In genomic region chr17:48100591-48101011, GRCh38 we compare ENCODE assay signal across 8 cellular contexts. TPM values are rescaled to one million over a fixed set of nuclear protein-coding genes. Genes with fewer than 3 reads are reported as not detected.
A peak's percentile ranks its signal among the peaks of the same experiment; 100 is the strongest.
DNase-seq lines count a peak whose midpoint lies in the region; ATAC-seq and TF ChIP-seq lines count a peak whose summit lies in the region.

No MANE protein-coding gene starts in this region.

- H3K4me1 ChIP-seq in H9 (ENCODE audit: insufficient read depth, low read length) (no peaks in the 10 kb centered on the region), mammary epithelial cell (ENCODE audit: insufficient read depth, low read length) (peaks cover 6% of the 10 kb centered on the region)

- no peaks in the 10 kb centered on the region for H3K9me3 ChIP-seq in H9 (ENCODE audit: control insufficient read depth, low read depth, low read length)
- H3K9me3 ChIP-seq in mammary epithelial cell (replicated peaks; ENCODE audit: insufficient read depth, low read length), result no peaks in the 10 kb centered on the region

- no peak for TF ChIP-seq CTCF in C4-2B (conservative IDR thresholded peaks at IDR 0.05)
- TF ChIP-seq CTCF in H9 (conservative IDR thresholded peaks at IDR 0.05), result no peak
- TF ChIP-seq CTCF in mammary epithelial cell (conservative IDR thresholded peaks at IDR 0.05 in 1 of 2, IDR thresholded peaks at IDR 0.05 in 1 of 2; ENCODE audit: extremely low read depth in 1 of 2, insufficient read depth in 1 of 2, low read depth in 1 of 2, low read length in 2 of 2), result no peak
- TF ChIP-seq CTCF in kidney epithelial cell (IDR thresholded peaks at IDR 0.05; ENCODE audit: insufficient read depth, low read length, poor library complexity, severe bottlenecking), result no peak

- H3K9ac ChIP-seq in H9 (ENCODE audit: extremely low read depth, insufficient read length, low read length) (peak overlapping the region; percentile 88), mammary epithelial cell (ENCODE audit: insufficient read depth, low read length) (peak overlapping the region; percentile 79)

- peaks cover 11% of the 10 kb centered on the region for H3K79me1 ChIP-seq in H9 (ENCODE audit: insufficient read depth, low read depth, low read length, poor library complexity, severe bottlenecking)

- H4K20me1 ChIP-seq in H9 (ENCODE audit: control insufficient read depth, insufficient read depth, insufficient read length) (no peaks in the 10 kb centered on the region), mammary epithelial cell (ENCODE audit: insufficient read depth, low read length) (no peaks in the 10 kb centered on the region)

- peak overlapping the region; percentile 96 for H3K27ac ChIP-seq in C4-2B
- H3K27ac ChIP-seq in H9 (ENCODE audit: insufficient read length, low read depth, low read length), result peak overlapping the region; percentile 57
- H3K27ac ChIP-seq in mammary epithelial cell (ENCODE audit: insufficient read depth, low read depth, low read length), result peak overlapping the region; percentile 78

- H3K14ac ChIP-seq in H9 (ENCODE audit: insufficient read depth, low read length), result peak overlapping the region; percentile 85

- peak; percentile 90 for DNase-seq in H9
- peak; percentile 73 for DNase-seq in NCI-H748 treated with DMSO at 0.1 percent for 48 hours (lab: John Stamatoyannopoulos, UW)
- peak; percentile 66 for DNase-seq in mammary epithelial cell
- DNase-seq in kidney epithelial cell (ENCODE audit: low read depth), result no peak
- no peak for DNase-seq in stimulated activated naive B cell treated with anti-CD40 and anti-IgM and Interleukin-4, amounts not matched to agents 10 μg/mL and 1 μg/mL and 100 μg/mL, for 72 hours
- no peak for DNase-seq in NAMALWA (ENCODE audit: low spot score)

- no CpG with 5 or more reads among the region's 23 CpGs for WGBS in H9 (ENCODE audit: extremely low coverage, insufficient read length, low lambda C conversion rate)
- 0% methylated on average over 8 of the region's 23 CpGs for WGBS in mammary epithelial cell (ENCODE audit: low coverage, missing lambda C conversion rate)

- peaks cover 6 to 14% of the 10 kb centered on the region in 2 experiments for H3K4me1 Mint-ChIP-seq in H9
- H3K4me1 Mint-ChIP-seq in stimulated activated naive B cell treated with anti-CD40 and anti-IgM and Interleukin-4, amounts not matched to agents 10 μg/mL and 1 μg/mL and 100 μg/mL, for 72 hours, result peaks cover 19 to 74% of the 10 kb centered on the region in 2 donors

- peaks cover 5% of the 10 kb centered on the region for H3K27me3 Mint-ChIP-seq in H9 (ENCODE audit: low read depth)
- H3K27me3 Mint-ChIP-seq in stimulated activated naive B cell treated with anti-CD40 and anti-IgM and Interleukin-4, amounts not matched to agents 10 μg/mL and 1 μg/mL and 100 μg/mL, for 72 hours, result no peaks in the 10 kb centered on the region

- H3K4me2 ChIP-seq in H9 (ENCODE audit: insufficient read depth, insufficient read length, low read length) (peak overlapping the region; percentile 97), mammary epithelial cell (ENCODE audit: insufficient read depth, low read depth, low read length) (peak overlapping the region; percentile 84)

- peaks cover 8% of the 10 kb centered on the region for H3K23me2 ChIP-seq in H9 (ENCODE audit: insufficient read length, low read depth, low read length, poor library complexity, severe bottlenecking)

- no peak overlapping the region for H3T11ph ChIP-seq in H9 (ENCODE audit: low read length)

- H2AK5ac ChIP-seq in H9 (ENCODE audit: insufficient read length, low read length), result no peak overlapping the region

- H3K18ac ChIP-seq in H9 (ENCODE audit: insufficient read length, low read depth, low read length), result peak overlapping the region; percentile 83

- dilution Hi-C loops in mammary epithelial cell (cut with HindIII; ENCODE audit: low sequenced_read_pairs), result no loop called here

- no peak overlapping the region for H4K5ac ChIP-seq in H9 (ENCODE audit: insufficient read length, low read depth, low read length)

- intact Hi-C loops in mammary epithelial cell (cut with micrococcal nuclease), result loop anchor here (2.0 kb wide), 3 partner anchors 20 to 52 kb away; partner anchors contain the start of gene NFE2L1

- peak overlapping the region; percentile 27 to 100 (median 87) for H3K27ac Mint-ChIP-seq in H9
- peak overlapping the region; percentile 96 for H3K27ac Mint-ChIP-seq in stimulated activated naive B cell treated with anti-CD40 and anti-IgM and Interleukin-4, amounts not matched to agents 10 μg/mL and 1 μg/mL and 100 μg/mL, for 72 hours

- H3K4me3 ChIP-seq in mammary epithelial cell (replicated peaks in 1 of 3; ENCODE audit: insufficient read depth in 1 of 3, low read depth in 2 of 3, low read length in 3 of 3) (peak overlapping the region; percentile 87 to 94 (median 93)), kidney epithelial cell (ENCODE audit: low read depth, low read length) (peak overlapping the region; percentile 91)

- H3K27me3 ChIP-seq in H9 (ENCODE audit: insufficient read depth, low read length) (no peaks in the 10 kb centered on the region), mammary epithelial cell (ENCODE audit: insufficient read depth, low read length) (no peaks in the 10 kb centered on the region), kidney epithelial cell (ENCODE audit: control insufficient read depth, insufficient read depth, low read length) (no peaks in the 10 kb centered on the region)

- H3K79me2 ChIP-seq in H9 (ENCODE audit: insufficient read depth, low read length) (peaks cover 30% of the 10 kb centered on the region; the same call in 1 of the 2 replicates), mammary epithelial cell (ENCODE audit: insufficient read depth, low read length) (peaks cover 56% of the 10 kb centered on the region)

- no peak overlapping the region for H3K56ac ChIP-seq in H9 (ENCODE audit: insufficient read length, low read depth, low read length)

- no peak overlapping the region for H2BK5ac ChIP-seq in H9 (ENCODE audit: insufficient read length, low read length)

- H4K8ac ChIP-seq in H9 (replicated peaks; ENCODE audit: insufficient read length, low read depth, low read length), result no peak overlapping the region

- no peak overlapping the region for H2BK120ac ChIP-seq in H9 (ENCODE audit: low read depth, low read length, poor library complexity, severe bottlenecking)

- peaks cover 0 to 8% of the 10 kb centered on the region in 2 experiments; a peak in 4 of 5 replicates for H3K9me3 Mint-ChIP-seq in H9
- peaks cover 2 to 13% of the 10 kb centered on the region in 2 donors for H3K9me3 Mint-ChIP-seq in stimulated activated naive B cell treated with anti-CD40 and anti-IgM and Interleukin-4, amounts not matched to agents 10 μg/mL and 1 μg/mL and 100 μg/mL, for 72 hours

- H2AFZ ChIP-seq in H9 (ENCODE audit: low read length) (no peak overlapping the region), mammary epithelial cell (ENCODE audit: low read depth, low read length) (peak overlapping the region; percentile 85)

- in situ Hi-C loops in mammary epithelial cell (cut with MboI; ENCODE audit: low sequenced_read_pairs in 2 of 2), result no loop called here

- H3K36me3 ChIP-seq in mammary epithelial cell (ENCODE audit: insufficient read depth, low read length), result no peaks in the 10 kb centered on the region
- no peaks in the 10 kb centered on the region for H3K36me3 ChIP-seq in kidney epithelial cell (ENCODE audit: control insufficient read depth, insufficient read depth, low read length)

- ATAC-seq in stimulated activated naive B cell treated with anti-CD40 and anti-IgM and Interleukin-4, amounts not matched to agents 10 μg/mL and 1 μg/mL and 100 μg/mL, for 72 hours (replicated peaks), result no peak
- ATAC-seq in GM18498 (IDR thresholded peaks at IDR 0.05; ENCODE audit: unreplicated experiment), result no peak

- no peak overlapping the region for H4K91ac ChIP-seq in H9 (ENCODE audit: insufficient read length, low read depth, low read length)

- H3K23ac ChIP-seq in H9 (ENCODE audit: insufficient read length, low read depth, low read length), result no peak overlapping the region

- BruUV-seq in mammary epithelial cell (replicated peaks; lab: Mats Ljungman, UMichigan), result no TSS peak

- no peak overlapping the region for H3K4ac ChIP-seq in H9 (ENCODE audit: low read depth, low read length)

- no peak overlapping the region for H2BK12ac ChIP-seq in H9 (ENCODE audit: insufficient read length, low read depth, low read length)

- CTCF ChIA-PET in mammary epithelial cell (lab: Charles Lee; ENCODE audit: low non-redundant PET), result interaction anchor here (0.6 kb wide), 2 partner anchors 32 to 207 kb away, joined by 3 read pairs; no protein-coding TSS in a partner anchor

- no peak overlapping the region for H2BK20ac ChIP-seq in H9 (ENCODE audit: low read depth, low read length, poor library complexity, severe bottlenecking)

- no peak overlapping the region for H2BK15ac ChIP-seq in H9 (ENCODE audit: low read depth, low read length)

- H3K36me3 Mint-ChIP-seq in H9 (ENCODE audit: insufficient read depth in 1 of 3, low read depth in 3 of 3), result peaks cover 0 to 2% (median 1%) of the 10 kb centered on the region in 3 experiments; a peak in 4 of 7 replicates
- H3K36me3 Mint-ChIP-seq in stimulated activated naive B cell treated with anti-CD40 and anti-IgM and Interleukin-4, amounts not matched to agents 10 μg/mL and 1 μg/mL and 100 μg/mL, for 72 hours, result peaks cover 9 to 12% of the 10 kb centered on the region in 2 donors

- H3K4me3 Mint-ChIP-seq in H9, result peak overlapping the region; percentile 81 to 99
- peak overlapping the region; percentile 99 for H3K4me3 Mint-ChIP-seq in stimulated activated naive B cell treated with anti-CD40 and anti-IgM and Interleukin-4, amounts not matched to agents 10 μg/mL and 1 μg/mL and 100 μg/mL, for 72 hours

RNA-seq across cellular contexts. Expression of gene CBX1, which starts 0.7 kb away (rescaled TPM):
- total RNA-seq in H9 (2021) (155 and 158 TPM in 2 replicates), mammary epithelial cell (10 to 100 TPM; 35.0 to 69.2 TPM), kidney epithelial cell (54.8 and 78.6 TPM in 2 replicates)
- 31.1 TPM for polyA plus RNA-seq in mammary epithelial cell
- 27.7 TPM for polyA minus RNA-seq in mammary epithelial cell

RNA-seq across cellular contexts. Expression of gene SNX11, which starts 7.0 kb away (rescaled TPM):
- total RNA-seq in H9 (2021), result 20.0 and 21.7 TPM in 2 replicates
- 10 to 100 TPM; 20.2 to 25.8 TPM for total RNA-seq in mammary epithelial cell
- 16.8 TPM for polyA plus RNA-seq in mammary epithelial cell
- 28.8 TPM for polyA minus RNA-seq in mammary epithelial cell
- 18.1 and 24.7 TPM in 2 replicates for total RNA-seq in kidney epithelial cell

RNA-seq across cellular contexts. Expression of gene NFE2L1, which starts 52.4 kb away (rescaled TPM):
- total RNA-seq in H9 (2021) (158 and 161 TPM in 2 replicates), mammary epithelial cell (100 to 1,000 TPM; 283 to 291 TPM), kidney epithelial cell (228 TPM in 2 replicates)
- polyA plus RNA-seq in mammary epithelial cell, result 138 TPM
- 315 TPM for polyA minus RNA-seq in mammary epithelial cell

Comparison
In these comparisons a context has a peak if more than half of its experiments do, and no peak if none do; other contexts are left out.
1. DNase-seq: peak in H9 (single experiment), NCI-H748 treated with DMSO at 0.1 percent for 48 hours (single experiment) and mammary epithelial cell (single experiment); none in kidney epithelial cell (single experiment), stimulated activated naive B cell treated with anti-CD40 and anti-IgM and Interleukin-4, amounts not matched to agents 10 μg/mL and 1 μg/mL and 100 μg/mL, for 72 hours (single experiment) and NAMALWA (single experiment).
2. Peak in every context shown above with its lines, with median percentiles within 50 percentile points of each other: H3K27ac ChIP-seq.